Comparison of ENCODE assay signal across 4 cellular contexts in the genomic region with DNA sequence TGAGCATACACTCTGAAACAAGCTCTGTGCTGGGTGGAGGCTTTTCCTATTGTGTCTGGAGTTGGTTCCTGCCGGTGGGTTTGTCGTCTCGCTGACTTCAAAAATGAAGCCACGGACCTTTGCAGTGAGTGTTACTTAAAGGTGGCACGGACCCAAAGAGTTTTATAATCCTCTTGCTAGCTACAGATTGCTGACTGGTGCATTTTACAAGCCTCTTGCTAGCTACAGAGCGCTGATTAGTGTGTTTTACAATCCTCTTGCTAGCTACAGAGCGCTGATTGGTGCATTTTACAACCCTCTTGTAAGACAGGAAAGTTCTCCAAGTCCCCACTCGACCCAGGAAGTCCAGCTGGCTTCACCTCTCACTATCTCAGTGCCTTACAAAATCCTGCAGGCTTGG.
TF ChIP-seq lines count a peak whose summit lies in the region.

No MANE protein-coding gene starts in this region.

TF ChIP-seq in HepG2, 621 proteins besides CTCF, POLR2A, EP300 and RAD21:
- TF ChIP-seq SAFB2 (CRISPR knock-in tag; IDR thresholded peaks at IDR 0.05; ENCODE audit: borderline replicate concordance, low read depth), result no peak
- no peak for TF ChIP-seq NFRKB (IDR thresholded peaks at IDR 0.05)
- no peak for TF ChIP-seq ZBTB42 (CRISPR knock-in tag; IDR thresholded peaks at IDR 0.05)
- no peak for TF ChIP-seq PPARG (CRISPR knock-in tag; conservative IDR thresholded peaks at IDR 0.05)
- TF ChIP-seq, protein P1, sequence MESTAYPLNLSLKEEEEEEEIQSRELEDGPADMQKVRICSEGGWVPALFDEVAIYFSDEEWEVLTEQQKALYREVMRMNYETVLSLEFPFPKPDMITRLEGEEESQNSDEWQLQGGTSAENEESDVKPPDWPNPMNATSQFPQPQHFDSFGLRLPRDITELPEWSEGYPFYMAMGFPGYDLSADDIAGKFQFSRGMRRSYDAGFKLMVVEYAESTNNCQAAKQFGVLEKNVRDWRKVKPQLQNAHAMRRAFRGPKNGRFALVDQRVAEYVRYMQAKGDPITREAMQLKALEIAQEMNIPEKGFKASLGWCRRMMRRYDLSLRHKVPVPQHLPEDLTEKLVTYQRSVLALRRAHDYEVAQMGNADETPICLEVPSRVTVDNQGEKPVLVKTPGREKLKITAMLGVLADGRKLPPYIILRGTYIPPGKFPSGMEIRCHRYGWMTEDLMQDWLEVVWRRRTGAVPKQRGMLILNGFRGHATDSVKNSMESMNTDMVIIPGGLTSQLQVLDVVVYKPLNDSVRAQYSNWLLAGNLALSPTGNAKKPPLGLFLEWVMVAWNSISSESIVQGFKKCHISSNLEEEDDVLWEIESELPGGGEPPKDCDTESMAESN (CRISPR knock-in tag; conservative IDR thresholded peaks at IDR 0.05), result no peak
- TF ChIP-seq MAFF (IDR thresholded peaks at IDR 0.05; ENCODE audit: low read depth, low read length), result peak; percentile 78
- TF ChIP-seq, protein P2, sequence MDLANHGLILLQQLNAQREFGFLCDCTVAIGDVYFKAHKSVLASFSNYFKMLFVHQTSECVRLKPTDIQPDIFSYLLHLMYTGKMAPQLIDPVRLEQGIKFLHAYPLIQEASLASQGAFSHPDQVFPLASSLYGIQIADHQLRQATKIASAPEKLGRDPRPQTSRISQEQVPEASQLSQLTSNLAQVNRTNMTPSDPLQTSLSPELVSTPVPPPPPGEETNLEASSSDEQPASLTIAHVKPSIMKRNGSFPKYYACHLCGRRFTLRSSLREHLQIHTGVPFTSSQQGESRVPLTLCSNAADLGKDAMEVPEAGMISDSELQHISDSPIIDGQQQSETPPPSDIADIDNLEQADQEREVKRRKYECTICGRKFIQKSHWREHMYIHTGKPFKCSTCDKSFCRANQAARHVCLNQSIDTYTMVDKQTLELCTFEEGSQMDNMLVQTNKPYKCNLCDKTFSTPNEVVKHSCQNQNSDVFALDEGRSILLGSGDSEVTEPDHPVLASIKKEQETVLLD (CRISPR knock-in tag; IDR thresholded peaks at IDR 0.05; ENCODE audit: low read depth), result no peak
- no peak for TF ChIP-seq ZNF720 (CRISPR knock-in tag; IDR thresholded peaks at IDR 0.05)
- TF ChIP-seq TARDBP (CRISPR knock-in tag; IDR thresholded peaks at IDR 0.05), result no peak
- peak; percentile 82 to 89 for TF ChIP-seq MAFK (conservative IDR thresholded peaks at IDR 0.05 in 1 of 2, IDR thresholded peaks at IDR 0.05 in 1 of 2; ENCODE audit: low read length in 2 of 2)

TF ChIP-seq in A549, 52 proteins besides CTCF, POLR2A, EP300 and RAD21:
- TF ChIP-seq MAFK (IDR thresholded peaks at IDR 0.05; ENCODE audit: partially characterized antibody) (peak; percentile 79), NPAS2 (CRISPR knock-in tag; IDR thresholded peaks at IDR 0.05; ENCODE audit: borderline replicate concordance) (no peak)

TF ChIP-seq in IMR-90, 13 proteins besides CTCF, POLR2A, EP300 and RAD21:
- TF ChIP-seq CEBPB (IDR thresholded peaks at IDR 0.05; ENCODE audit: low read depth, low read length) (no peak), SMC3 (IDR thresholded peaks at IDR 0.05; ENCODE audit: low read depth, low read length) (no peak), CHD1 (IDR thresholded peaks at IDR 0.05; ENCODE audit: low read depth, low read length) (no peak), MAFK (IDR thresholded peaks at IDR 0.05; ENCODE audit: low read depth, low read length) (peak; percentile 66), MXI1 (IDR thresholded peaks at IDR 0.05; ENCODE audit: borderline replicate concordance, low read depth, low read length) (no peak), RCOR1 (IDR thresholded peaks at IDR 0.05; ENCODE audit: insufficient replicate concordance, low read length) (no peak), NFE2L2 (IDR thresholded peaks at IDR 0.05; ENCODE audit: low read depth, low read length) (no peak)

TF ChIP-seq in K562, 482 proteins besides CTCF, POLR2A, EP300 and RAD21:
- TF ChIP-seq ESRRB (CRISPR knock-in tag; IDR thresholded peaks at IDR 0.05; ENCODE audit: borderline replicate concordance), result no peak
- TF ChIP-seq ZNF316 (IDR thresholded peaks at IDR 0.05), result peak; percentile 42
- 0 out of 2 replicates have a peak, but pooled peaks have one; percentile 17 for TF ChIP-seq MAFF (IDR thresholded peaks at IDR 0.05; ENCODE audit: low read length)
- TF ChIP-seq ARID2 (IDR thresholded peaks at IDR 0.05), result no peak
- TF ChIP-seq JUND (IDR thresholded peaks at IDR 0.05; ENCODE audit: borderline replicate concordance, low read depth, low read length), result no peak
- TF ChIP-seq JUND (tag; IDR thresholded peaks at IDR 0.05; ENCODE audit: borderline replicate concordance, low read depth, low read length), result no peak
TF ChIP-seq in K562: peak in this region for 2.
